Comparison of ENCODE assay signal across 15 cellular contexts in the genomic region with DNA sequence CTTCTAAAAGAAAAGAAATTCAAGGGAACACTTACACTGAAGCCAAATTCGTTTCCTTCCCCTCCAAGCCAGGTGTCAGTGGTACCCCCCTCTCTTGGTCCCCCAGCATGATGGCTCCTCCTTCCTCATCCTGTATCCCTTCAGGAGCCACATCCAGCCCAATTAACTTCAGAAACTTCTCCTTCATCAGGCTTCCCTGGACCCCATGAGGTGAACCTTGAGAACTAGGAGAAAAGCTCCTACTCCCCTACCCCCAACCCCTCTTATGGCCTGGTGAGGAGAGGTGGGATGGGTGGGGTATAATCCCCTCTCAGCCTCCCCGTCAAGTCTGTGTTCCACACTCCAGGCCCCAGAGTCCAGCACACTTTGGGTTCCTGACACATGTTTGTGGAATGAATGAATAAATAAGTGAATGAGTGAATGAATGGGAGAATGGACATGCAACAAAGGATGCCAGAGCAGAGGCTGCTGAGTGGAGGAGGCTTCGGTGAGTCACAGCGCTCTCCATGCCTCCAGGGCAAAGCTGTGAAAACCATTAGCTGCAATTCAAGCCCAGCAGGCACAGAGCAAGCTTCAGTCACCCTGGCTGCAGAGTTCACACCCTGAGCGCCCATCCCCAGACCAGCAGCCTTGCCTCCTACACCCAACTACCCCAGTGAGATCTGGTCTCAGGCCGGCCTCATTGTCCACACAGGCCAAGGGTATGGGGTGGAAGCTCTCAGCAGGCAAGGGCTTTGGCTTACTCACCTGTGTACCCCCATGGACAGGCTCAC. TPM values are rescaled to one million over a fixed set of nuclear protein-coding genes. Genes with fewer than 3 reads are reported as not detected.
DNase-seq lines count a peak whose midpoint lies in the region; ATAC-seq and TF ChIP-seq lines count a peak whose summit lies in the region.
"Had no signal": no experiment of that assay in that cellular context is flagged by ENCODE, and none has a peak within 500 bp of the region (broad histone marks: within the 10 kb centered on the region; RNA-seq: fewer than 3 reads in every experiment).

No MANE protein-coding gene starts in this region.

- peak; percentile 72 for DNase-seq in AG08395 (ENCODE audit: low spot score)
- peak; percentile 91 for DNase-seq in GM23248
- no peak for DNase-seq in Panc1 (ENCODE audit: low read depth, low spot score)
- DNase-seq in fibroblast of gingiva (ENCODE audit: low read depth), result peak; percentile 49
- no peak for DNase-seq in SKM-1 (lab: John Stamatoyannopoulos, UW; ENCODE audit: unreplicated experiment)
- no peak for DNase-seq in colonic mucosa
- no peak for DNase-seq in activated naive CD4-positive, alpha-beta T cell treated with anti-CD3 and anti-CD28 coated beads, Interleukin-2, amount 50 U/mL, for 72 hours (ENCODE audit: low spot score in 2 of 2)
- no peak for DNase-seq in immature natural killer cell
- DNase-seq: activated B cell treated with CpG ODN at 0.5 μM for 24 hours, dorsolateral prefrontal cortex, left colon, NCI-H1436 treated with DMSO at 0.1 percent for 48 hours, NCI-H774 had no signal

- no peaks in the 10 kb centered on the region for H4K20me1 ChIP-seq in GM23248 (ENCODE audit: insufficient read depth)

- H3K9me3 ChIP-seq in GM23248 (ENCODE audit: low read depth) (no peaks in the 10 kb centered on the region), Panc1 (ENCODE audit: control insufficient read depth, insufficient read depth, low read depth, low read length) (no peaks in the 10 kb centered on the region), colonic mucosa (no peaks in the 10 kb centered on the region)
- H3K9me3 ChIP-seq: vagina had no signal

- no peak overlapping the region for H3K9ac ChIP-seq in GM23248
- no peak overlapping the region for H3K9ac ChIP-seq in colonic mucosa (ENCODE audit: low read depth in 2 of 2, low read length in 2 of 2)

- H3K36me3 ChIP-seq in GM23248 (ENCODE audit: low read depth), result no peaks in the 10 kb centered on the region
- H3K36me3 ChIP-seq in Panc1 (ENCODE audit: control insufficient read depth, insufficient read depth, low read length), result no peaks in the 10 kb centered on the region
- no peaks in the 10 kb centered on the region for H3K36me3 ChIP-seq in colonic mucosa
- H3K36me3 ChIP-seq: vagina had no signal

- H3K4me1 ChIP-seq in GM23248 (ENCODE audit: insufficient read depth) (peaks cover 20% of the 10 kb centered on the region), Panc1 (ENCODE audit: control insufficient read depth, insufficient read depth, low read length) (no peaks in the 10 kb centered on the region), colonic mucosa (no peaks in the 10 kb centered on the region)
- H3K4me1 ChIP-seq: vagina had no signal

- H3K4me3 ChIP-seq in GM23248 (no peak overlapping the region), Panc1 (ENCODE audit: low read depth in 2 of 2, low read length in 2 of 2) (no peak overlapping the region), colonic mucosa (no peak overlapping the region)
- H3K4me3 ChIP-seq: dorsolateral prefrontal cortex, SK-N-MC, vagina had no signal

- in situ Hi-C loops in GM23248 (cut with MboI) (loop anchor here (25.0 kb wide), 1 partner anchor 331 kb away; no protein-coding TSS in a partner anchor), Panc1 (cut with HindIII; ENCODE audit: low pct_unique_long_range_greater_than_20kb, low sequenced_read_pairs) (no loop called here)

- H3K27ac ChIP-seq in GM23248 (no peak overlapping the region), Panc1 (ENCODE audit: low read length) (no peak overlapping the region), colonic mucosa (no peak overlapping the region)
- H3K27ac ChIP-seq: dorsolateral prefrontal cortex, SK-N-MC, vagina had no signal

- intact Hi-C loops in Panc1 (cut with micrococcal nuclease; ENCODE audit: unreplicated experiment), result no loop called here
- intact Hi-C loops in colonic mucosa (cut with DNase I), result no loop called here

- H3K79me2 ChIP-seq in GM23248 (ENCODE audit: insufficient read depth), result no peaks in the 10 kb centered on the region

- no peak overlapping the region for H3K27ac Mint-ChIP-seq in activated naive CD4-positive, alpha-beta T cell treated with anti-CD3 and anti-CD28 coated beads, Interleukin-2, amount 50 U/mL, for 72 hours
- H3K27ac Mint-ChIP-seq in immature natural killer cell, result peak overlapping the region in 1 of 6 donors; percentile 19
- H3K27ac Mint-ChIP-seq: activated B cell treated with CpG ODN at 0.5 μM for 24 hours had no signal

- no peaks in the 10 kb centered on the region for H3K4me1 Mint-ChIP-seq in immature natural killer cell
- H3K4me1 Mint-ChIP-seq: activated B cell treated with CpG ODN at 0.5 μM for 24 hours had no signal

- no peaks in the 10 kb centered on the region for H3K9me2 ChIP-seq in GM23248 (ENCODE audit: insufficient read depth)

- H2AFZ ChIP-seq in GM23248, result no peak overlapping the region

- H3K36me3 Mint-ChIP-seq in activated naive CD4-positive, alpha-beta T cell treated with anti-CD3 and anti-CD28 coated beads, Interleukin-2, amount 50 U/mL, for 72 hours, result no peaks in the 10 kb centered on the region
- H3K36me3 Mint-ChIP-seq in immature natural killer cell, result no peaks in the 10 kb centered on the region

- TF ChIP-seq CTCF in Panc1 (IDR thresholded peaks at IDR 0.05) (no peak), colonic mucosa (IDR thresholded peaks at IDR 0.05) (no peak)

- CTCF ChIA-PET in Panc1 (lab: Charles Lee), result no interaction called here

- H3K4me2 ChIP-seq in GM23248 (ENCODE audit: unreplicated experiment), result peak overlapping the region; percentile 4

- H3K4me3 Mint-ChIP-seq in immature natural killer cell, result no peak overlapping the region
- H3K4me3 Mint-ChIP-seq: activated B cell treated with CpG ODN at 0.5 μM for 24 hours had no signal

- WGBS in GM23248 (ENCODE audit: low coverage in 1 of 2, low lambda C conversion rate in 2 of 2, missing lambda C conversion rate in 2 of 2), 2 experiments, result 49 to 56% methylated on average over 6 of the region's 6 CpGs

- H3F3A ChIP-seq in GM23248 (ENCODE audit: insufficient read depth), result peaks cover 15% of the 10 kb centered on the region

- peak; percentile 81 for ATAC-seq in Panc1
- ATAC-seq in activated naive CD4-positive, alpha-beta T cell treated with anti-CD3 and anti-CD28 coated beads, Interleukin-2, amount 50 U/mL, for 72 hours, result no peak
- ATAC-seq: left colon had no signal

- 0 out of 2 replicates have a peak, but pooled peaks cover 7% of the 10 kb centered on the region for H3K27me3 ChIP-seq in GM23248 (replicated peaks; ENCODE audit: insufficient read depth)
- no peaks in the 10 kb centered on the region for H3K27me3 ChIP-seq in Panc1 (ENCODE audit: control insufficient read depth, insufficient read depth, low read length)
- no peaks in the 10 kb centered on the region for H3K27me3 ChIP-seq in colonic mucosa
- H3K27me3 ChIP-seq: vagina had no signal

- H3K27me3 Mint-ChIP-seq in immature natural killer cell (ENCODE audit: low read depth in 3 of 3), result peaks cover 9 to 10% (median 9%) of the 10 kb centered on the region in 3 donors

- no TSS peak for BruUV-seq in Panc1 (replicated peaks; lab: Mats Ljungman, UMichigan)

- no peaks in the 10 kb centered on the region for H3K9me3 Mint-ChIP-seq in activated naive CD4-positive, alpha-beta T cell treated with anti-CD3 and anti-CD28 coated beads, Interleukin-2, amount 50 U/mL, for 72 hours
- H3K9me3 Mint-ChIP-seq in immature natural killer cell, result peaks cover 0 to 2% (median 0%) of the 10 kb centered on the region in 6 donors
- H3K9me3 Mint-ChIP-seq: activated B cell treated with CpG ODN at 0.5 μM for 24 hours had no signal

- POLR2A ChIA-PET in Panc1 (lab: Charles Lee), result no interaction called here

RNA-seq across cellular contexts. Expression of gene BATF3, which starts 43.8 kb away (rescaled TPM):
- 0.86 and 1.4 TPM in 2 replicates for total RNA-seq in GM23248 (2014; rRNA removed; shearing (Covaris generic))
- polyA plus RNA-seq in GM23248 (2016; fragmentation: Nextera tagmentation; extraction: Ambion mirVana) (0.46 and 0.60 TPM in 2 replicates), immature natural killer cell (1 to 10 TPM; 4.4 to 7.4 (median 7.2) TPM)
- total RNA-seq in Panc1 (2021; ENCODE audit: unreplicated experiment) (2.4 TPM), colonic mucosa (under 1 TPM; 0.74 to 0.88 TPM)
- 6.2 TPM for polyA plus RNA-seq in Panc1 (2012; ENCODE audit: insufficient read length)
- 10 to 100 TPM; 14.0 to 31.4 TPM for total RNA-seq in activated naive CD4-positive, alpha-beta T cell treated with anti-CD3 and anti-CD28 coated beads, Interleukin-2, amount 50 U/mL, for 72 hours

RNA-seq across cellular contexts. Expression of gene ATF3, which starts 47.3 kb away (rescaled TPM):
- 0.86 and 4.9 TPM in 2 replicates for total RNA-seq in GM23248 (2014; rRNA removed; shearing (Covaris generic))
- polyA plus RNA-seq in GM23248 (2016; fragmentation: Nextera tagmentation; extraction: Ambion mirVana) (1.5 and 1.7 TPM in 2 replicates), immature natural killer cell (under 1 TPM in 2 of 3 donors, not detected in 1; 0.40 to 0.70 TPM)
- total RNA-seq in Panc1 (2021; ENCODE audit: unreplicated experiment) (13.3 TPM), colonic mucosa (10 to 100 TPM; 17.7 to 34.0 TPM)
- 8.6 TPM for polyA plus RNA-seq in Panc1 (2012; ENCODE audit: insufficient read length)
- total RNA-seq in activated naive CD4-positive, alpha-beta T cell treated with anti-CD3 and anti-CD28 coated beads, Interleukin-2, amount 50 U/mL, for 72 hours, result 10 to 100 TPM; 25.1 to 48.4 TPM

Comparison
In these comparisons a context has a peak if more than half of its experiments do, and no peak if none do; other contexts are left out.
1. DNase-seq: peak in AG08395 (single experiment), GM23248 (single experiment) and fibroblast of gingiva (single experiment); none in Panc1 (single experiment), SKM-1 (single experiment), colonic mucosa (single experiment), activated naive CD4-positive, alpha-beta T cell treated with anti-CD3 and anti-CD28 coated beads, Interleukin-2, amount 50 U/mL, for 72 hours (0 of 2) and immature natural killer cell (0 of 3).